ENCODE assay signal across 23 cellular contexts in genomic region chr3:36302110-36302509, GRCh38.
"Had no signal": no experiment of that assay in that cellular context is flagged by ENCODE, and none has a peak within 500 bp of the region (broad histone marks: within the 10 kb centered on the region; RNA-seq: fewer than 3 reads in every experiment).

No MANE protein-coding gene starts in this region.

- H3K4me3 Mint-ChIP-seq: T-cell; T-helper 1 cell treated with Interleukin-12 subunit alpha and Interleukin-12 subunit beta and Interleukin-4 antibody, amounts not matched to agents 30 μg/mL and 1 μg/mL, for 36 hours had no signal

- H3K27ac ChIP-seq: RWPE1 had no signal

- H3K36me3 Mint-ChIP-seq: T-cell had no signal

- H3K27ac Mint-ChIP-seq: T-cell; T-helper 1 cell treated with Interleukin-12 subunit alpha and Interleukin-12 subunit beta and Interleukin-4 antibody, amounts not matched to agents 30 μg/mL and 1 μg/mL, for 36 hours had no signal

- H3K9me3 Mint-ChIP-seq: T-helper 1 cell treated with Interleukin-12 subunit alpha and Interleukin-12 subunit beta and Interleukin-4 antibody, amounts not matched to agents 30 μg/mL and 1 μg/mL, for 36 hours had no signal

- H3K4me1 Mint-ChIP-seq: T-cell had no signal

- DNase-seq: IMR-90, Karpas-422, KG1, MM.1S, NCI-H1048, NCI-H1105, NCI-H1417, NCI-H1436 treated with DMSO at 0.1 percent for 48 hours, NCI-H1694 treated with DMSO at 0.1 percent for 48 hours, NCI-H1930, NCI-H2081, NCI-H226, NCI-H446, NCI-H510A, NCI-H524 treated with DMSO at 0.1 percent for 48 hours, NCI-H69, NCI-H774, PC-3, SHP77, SW 1271, T-cell had no signal
